In the genomic region with DNA sequence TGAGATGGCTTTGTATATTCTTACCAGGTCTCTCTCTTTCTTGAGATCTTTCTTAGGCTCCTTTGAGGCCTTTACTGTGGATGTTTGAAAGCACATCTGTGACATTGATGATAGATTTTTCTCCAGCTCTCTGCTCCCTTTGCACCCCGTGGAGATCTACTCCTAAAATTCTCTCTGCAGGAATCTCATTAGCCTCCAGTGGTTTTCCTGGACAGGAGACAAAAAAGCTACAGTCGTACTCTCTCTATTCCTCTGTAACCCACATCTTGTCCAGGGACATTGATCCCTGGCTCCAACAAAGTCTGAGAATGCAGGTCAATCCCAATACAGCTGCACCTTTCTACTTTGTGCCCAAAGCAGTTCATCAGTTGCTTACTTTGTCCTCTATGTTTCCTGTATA, we compare ENCODE assay signal across 13 cellular contexts.
DNase-seq lines count a peak whose midpoint lies in the region; ATAC-seq and TF ChIP-seq lines count a peak whose summit lies in the region.
"Had no signal": no experiment of that assay in that cellular context is flagged by ENCODE, and none has a peak within 500 bp of the region (broad histone marks: within the 10 kb centered on the region; RNA-seq: fewer than 3 reads in every experiment).

No MANE protein-coding gene starts in this region.

- H3K18ac ChIP-seq in IMR-90 (ENCODE audit: low read depth, low read length) (0 out of 2 replicates have a peak overlapping the region, but pooled peaks have one; percentile 29), mesenchymal stem cell (ENCODE audit: low read depth in 1 of 2, low read length in 2 of 2) (no peak overlapping the region)

- H2BK5ac ChIP-seq in IMR-90 (ENCODE audit: low read depth, low read length, poor library complexity, severe bottlenecking) = no peak overlapping the region
- no peak overlapping the region for H2BK5ac ChIP-seq in mesenchymal stem cell (ENCODE audit: low read depth, low read length, poor library complexity, severe bottlenecking)

- BruUV-seq in IMR-90 (replicated peaks; lab: Mats Ljungman, UMichigan) = no TSS peak

- H3K4me3 ChIP-seq in IMR-90 (ENCODE audit: insufficient read depth, low read depth, low read length) (no peak overlapping the region), mesenchymal stem cell (ENCODE audit: insufficient read depth in 1 of 2, low read depth in 1 of 2, low read length in 2 of 2) (no peak overlapping the region), HAP-1 (no peak overlapping the region)
- H3K4me3 ChIP-seq: A549 had no signal

- CTCF ChIA-PET in IMR-90 (lab: Yijun Ruan, JAX) = interaction anchor here (1.3 kb wide), 1 partner anchor 12 kb away, joined by 3 read pairs; no protein-coding TSS in a partner anchor
- CTCF ChIA-PET in WTC11 (lab: Charles Lee) = no interaction called here

- H3K56ac ChIP-seq in IMR-90 (ENCODE audit: extremely low read depth, insufficient read depth, low read length) = no peak overlapping the region

- H2BK20ac ChIP-seq in IMR-90 (ENCODE audit: low read depth, low read length) = no peak overlapping the region

- H3K27ac ChIP-seq in IMR-90 (ENCODE audit: insufficient read depth, low read length) (no peak overlapping the region), mesenchymal stem cell (ENCODE audit: low read length, poor library complexity, severe bottlenecking) (no peak overlapping the region)
- H3K27ac ChIP-seq: A549 had no signal

- no peak overlapping the region for H2AK9ac ChIP-seq in IMR-90 (replicated peaks; ENCODE audit: low read depth, low read length, poor library complexity)

- H3K9ac ChIP-seq in IMR-90 (ENCODE audit: low read depth, low read length) (no peak overlapping the region), mesenchymal stem cell (ENCODE audit: low read length) (no peak overlapping the region)

- dilution Hi-C loops in IMR-90 (cut with HindIII; ENCODE audit: low sequenced_read_pairs, unreplicated experiment) = no loop called here

- no peaks in the 10 kb centered on the region for H3K9me3 ChIP-seq in IMR-90 (ENCODE audit: control insufficient read depth, insufficient read depth, low read length)
- no peaks in the 10 kb centered on the region for H3K9me3 ChIP-seq in mesenchymal stem cell (ENCODE audit: control insufficient read depth, low read length)
- H3K9me3 ChIP-seq in HAP-1 = no peaks in the 10 kb centered on the region
- H3K9me3 ChIP-seq: A549 had no signal

- POLR2A ChIA-PET in IMR-90 (lab: Charles Lee; ENCODE audit: unreplicated experiment) = no interaction called here
- POLR2A ChIA-PET in WTC11 (lab: Charles Lee) = no interaction called here

- H3K9me3 Mint-ChIP-seq in WTC11 = no peaks in the 10 kb centered on the region
- H3K9me3 Mint-ChIP-seq: CD14-positive monocyte had no signal

- 0 out of 2 replicates have a peak overlapping the region, but pooled peaks have one; percentile 3 for H3K23ac ChIP-seq in IMR-90 (ENCODE audit: low read depth, low read length)
- no peak overlapping the region for H3K23ac ChIP-seq in mesenchymal stem cell (ENCODE audit: low read length in 2 of 2)

- H3K14ac ChIP-seq in IMR-90 (replicated peaks; ENCODE audit: low read depth, low read length) (no peak overlapping the region), mesenchymal stem cell (ENCODE audit: low read length in 2 of 2) (no peak overlapping the region)

- H4K91ac ChIP-seq in IMR-90 (ENCODE audit: insufficient read depth, low read depth, low read length) (no peak overlapping the region), mesenchymal stem cell (ENCODE audit: low read length) (no peak overlapping the region)

- H3K27me3 Mint-ChIP-seq in WTC11 (ENCODE audit: low read depth) = no peaks in the 10 kb centered on the region
- H3K27me3 Mint-ChIP-seq: CD8-positive, alpha-beta memory T cell had no signal

- intact Hi-C loops in IMR-90 (cut with micrococcal nuclease) (no loop called here), sciatic nerve (cut with DNase I) (no loop called here)

- no peak overlapping the region for H2BK12ac ChIP-seq in mesenchymal stem cell (ENCODE audit: low read length in 2 of 2)

- TF ChIP-seq RAD21 in IMR-90 (IDR thresholded peaks at IDR 0.05; ENCODE audit: low read length) = no peak

- no peaks in the 10 kb centered on the region for H3K36me3 ChIP-seq in IMR-90 (ENCODE audit: control insufficient read depth, insufficient read depth, low read length)
- no peaks in the 10 kb centered on the region for H3K36me3 ChIP-seq in mesenchymal stem cell (ENCODE audit: control insufficient read depth in 1 of 2, insufficient read depth in 2 of 2, low read depth in 1 of 2, low read length in 2 of 2)
- H3K36me3 ChIP-seq in HAP-1 (replicated peaks) = no peaks in the 10 kb centered on the region

- peaks cover 64% of the 10 kb centered on the region for H3K4me1 Mint-ChIP-seq in WTC11
- H3K4me1 Mint-ChIP-seq: CD8-positive, alpha-beta memory T cell had no signal

- H3K4ac ChIP-seq in IMR-90 (ENCODE audit: low read depth, low read length) (no peak overlapping the region), mesenchymal stem cell (ENCODE audit: low read depth in 1 of 2, low read length in 2 of 2) (no peak overlapping the region)

- H2BK120ac ChIP-seq in IMR-90 (ENCODE audit: low read depth, low read length) (no peak overlapping the region), mesenchymal stem cell (ENCODE audit: low read depth, low read length) (no peak overlapping the region)

- H3K4me1 ChIP-seq in IMR-90 (ENCODE audit: control insufficient read depth, insufficient read depth, low read length) (no peaks in the 10 kb centered on the region), mesenchymal stem cell (ENCODE audit: control insufficient read depth, insufficient read depth, low read depth, low read length) (no peaks in the 10 kb centered on the region), HAP-1 (peaks cover 41% of the 10 kb centered on the region)

- in situ Hi-C loops in IMR-90 (cut with MboI; ENCODE audit: low sequenced_read_pairs) (no loop called here), HAP-1 (cut with MboI; ENCODE audit: low sequenced_read_pairs) (no loop called here)

- DNase-seq in IMR-90 (no peak), WTC11 (ENCODE audit: low spot score) (no peak), mesenchymal stem cell (no peak), sciatic nerve (ENCODE audit: low spot score) (no peak), HAP-1 (ENCODE audit: low spot score in 2 of 2) (no peak)
- DNase-seq in stimulated activated CD4-positive, alpha-beta T cell treated with anti-CD3 and anti-CD28 coated beads, Interleukin-2, amount 100 ng/mL, for 24 hours = no peak
- no peak for DNase-seq in stimulated activated CD4-positive, alpha-beta T cell treated with anti-CD3 and anti-CD28 coated beads, Interleukin-4, amount 100 ng/mL, for 1 hour
- DNase-seq: CD8-positive, alpha-beta memory T cell; DMS53; GF-D8 had no signal

- TF ChIP-seq CTCF in IMR-90 (conservative IDR thresholded peaks at IDR 0.05; ENCODE audit: low read depth, low read length) = no peak
- no peak for TF ChIP-seq CTCF in WTC11 (IDR thresholded peaks at IDR 0.05)

- WGBS in IMR-90 (ENCODE audit: extremely low coverage in 2 of 2, insufficient read length in 1 of 2), 2 experiments = no CpG with 5 or more reads among the region's 2 CpGs
- 96% methylated on average over 2 of the region's 2 CpGs for WGBS in mesenchymal stem cell

- H4K20me1 ChIP-seq in IMR-90 (ENCODE audit: insufficient read depth, low read length) = peaks cover 3% of the 10 kb centered on the region; the same call in 1 of the 2 replicates

- H3K79me1 ChIP-seq in IMR-90 (ENCODE audit: low read depth in 1 of 2, low read length in 2 of 2) = peaks cover 20 to 47% of the 10 kb centered on the region in 2 experiments; a peak in 3 of 4 replicates
- peaks cover 7% of the 10 kb centered on the region for H3K79me1 ChIP-seq in mesenchymal stem cell (replicated peaks; ENCODE audit: low read length, poor library complexity, severe bottlenecking)

- no peak overlapping the region for H2BK15ac ChIP-seq in IMR-90 (ENCODE audit: low read depth, low read length)
- H2BK15ac ChIP-seq in mesenchymal stem cell (ENCODE audit: low read depth, poor library complexity, severe bottlenecking) = no peak overlapping the region

- H3K27ac Mint-ChIP-seq in WTC11 = peak overlapping the region; percentile 27; the same call in 1 of the 2 replicates
- H3K27ac Mint-ChIP-seq: CD14-positive monocyte; CD8-positive, alpha-beta memory T cell had no signal

- H3K9me1 ChIP-seq in IMR-90 (ENCODE audit: insufficient read depth, low read length) = no peaks in the 10 kb centered on the region; the same call in 1 of the 2 replicates

- H4K8ac ChIP-seq in IMR-90 (ENCODE audit: low read depth in 2 of 2, low read length in 2 of 2) (no peak overlapping the region), mesenchymal stem cell (ENCODE audit: low read length) (no peak overlapping the region)

- H2AFZ ChIP-seq in IMR-90 (replicated peaks; ENCODE audit: low read length, poor library complexity) (no peak overlapping the region), mesenchymal stem cell (ENCODE audit: low read depth, low read length) (no peak overlapping the region)

- ATAC-seq in IMR-90 (ENCODE audit: low read depth) (no peak), WTC11 (no peak), sciatic nerve (peak; percentile 10), GM19023 (IDR thresholded peaks at IDR 0.05; ENCODE audit: unreplicated experiment) (no peak)

- H3K27me3 ChIP-seq in IMR-90 (ENCODE audit: control insufficient read depth, insufficient read depth, low read length) = no peaks in the 10 kb centered on the region
- H3K27me3 ChIP-seq in mesenchymal stem cell (ENCODE audit: control insufficient read depth in 1 of 2, insufficient read depth in 1 of 2, low read length in 2 of 2) = no peaks in the 10 kb centered on the region
- H3K27me3 ChIP-seq in HAP-1 (ENCODE audit: low read depth) = no peaks in the 10 kb centered on the region

- H2AK5ac ChIP-seq in IMR-90 (ENCODE audit: low read depth, low read length) (peak overlapping the region; percentile 51; the same call in 1 of the 2 replicates), mesenchymal stem cell (ENCODE audit: low read length, severe bottlenecking) (peak overlapping the region; percentile 13)

- no peaks in the 10 kb centered on the region for H3K36me3 Mint-ChIP-seq in WTC11
- H3K36me3 Mint-ChIP-seq: CD14-positive monocyte; CD8-positive, alpha-beta memory T cell had no signal

- no peak overlapping the region for H3K4me3 Mint-ChIP-seq in WTC11
- H3K4me3 Mint-ChIP-seq: CD14-positive monocyte; CD8-positive, alpha-beta memory T cell had no signal

- TF ChIP-seq POLR2A in IMR-90 (IDR thresholded peaks at IDR 0.05; ENCODE audit: low read depth, low read length) = no peak

- no peak overlapping the region; the same call in 1 of the 2 replicates for H4K5ac ChIP-seq in IMR-90 (ENCODE audit: low read depth, low read length)

- H3K4me2 ChIP-seq in IMR-90 (ENCODE audit: low read depth, low read length) = no peak overlapping the region
- H3K4me2 ChIP-seq in mesenchymal stem cell (ENCODE audit: low read length, poor library complexity, severe bottlenecking) = no peak overlapping the region
- H3K4me2 ChIP-seq: A549 had no signal

TF ChIP-seq in IMR-90, 13 proteins besides CTCF, POLR2A, EP300 and RAD21:
- TF ChIP-seq MXI1 (IDR thresholded peaks at IDR 0.05; ENCODE audit: borderline replicate concordance, low read depth, low read length) (no peak), NFE2L2 (IDR thresholded peaks at IDR 0.05; ENCODE audit: low read depth, low read length) (no peak)
TF ChIP-seq in IMR-90: peak in this region for 0.

TF ChIP-seq in WTC11, 78 proteins besides CTCF, POLR2A, EP300 and RAD21 (continues in another document):
- TF ChIP-seq TEAD4 (CRISPR knock-in tag; IDR thresholded peaks at IDR 0.05) (no peak), TCF7 (CRISPR knock-in tag; IDR thresholded peaks at IDR 0.05; ENCODE audit: low read depth) (no peak), GTF2I (CRISPR knock-in tag; conservative IDR thresholded peaks at IDR 0.05) (no peak)
